ENCODE assay signal across 14 cellular contexts in genomic region chr11:83011333-83012167, GRCh38.
A peak's percentile ranks its signal among the peaks of the same experiment; 100 is the strongest.
DNase-seq lines count a peak whose midpoint lies in the region; ATAC-seq and TF ChIP-seq lines count a peak whose summit lies in the region.
"Had no signal": no experiment of that assay in that cellular context is flagged by ENCODE, and none has a peak within 500 bp of the region (broad histone marks: within the 10 kb centered on the region; RNA-seq: fewer than 3 reads in every experiment).

No MANE protein-coding gene starts in this region.

- TF ChIP-seq CTCF in heart right ventricle (IDR thresholded peaks at IDR 0.05), result no peak

- peaks cover 20 to 75% (median 53%) of the 10 kb centered on the region in 9 donors for H3K4me1 ChIP-seq in heart right ventricle

- in situ Hi-C loops in ACHN (cut with HindIII; ENCODE audit: low pct_ligation_motif_present, low pct_unique_long_range_greater_than_20kb, low sequenced_read_pairs), result no loop called here

- intact Hi-C loops in heart right ventricle (cut with DNase I), result loop anchor here in 1 of 10 donors (5.0 kb wide), 2 partner anchors 36 to 146 kb away; partner anchors contain the start of gene PCF11

- WGBS in heart right ventricle, 2 donors, result 63 to 64% methylated on average over 2 of the region's 2 CpGs

- H3K4me3 ChIP-seq in heart right ventricle, result no peak overlapping the region
- H3K4me3 ChIP-seq: HAP-1 had no signal

- H3K9me3 ChIP-seq in heart right ventricle, result no peaks in the 10 kb centered on the region
- H3K9me3 ChIP-seq: HAP-1 had no signal

- no peaks in the 10 kb centered on the region for H3K27me3 ChIP-seq in heart right ventricle

- peak overlapping the region; percentile 94 for H3K27ac ChIP-seq in angular gyrus (ENCODE audit: low read depth, low read length)
- peak overlapping the region in 5 of 10 donors; percentile 26 to 71 (median 49) for H3K27ac ChIP-seq in heart right ventricle

- ATAC-seq in heart right ventricle, result peak in 6 of 8 donors; percentile 25 to 65 (median 36)

- no peaks in the 10 kb centered on the region for H3K36me3 ChIP-seq in heart right ventricle
- H3K36me3 ChIP-seq: HAP-1 had no signal

- DNase-seq in LHCN-M2 (ENCODE audit: low read depth), result peak; percentile 19
- no peak for DNase-seq in heart right ventricle
- DNase-seq in pons (ENCODE audit: low spot score), result peak; percentile 92
- no peak for DNase-seq in stimulated activated CD4-positive, alpha-beta T cell treated with anti-CD3 and anti-CD28 coated beads, Interleukin-4, amount 100 ng/mL, for 1 hour
- DNase-seq in ureter (ENCODE audit: low spot score), result no peak
- no peak for DNase-seq in AG08396 (ENCODE audit: low spot score)
- DNase-seq in ACHN, result no peak
- DNase-seq: activated CD8-positive, alpha-beta memory T cell treated with anti-CD3 and anti-CD28 coated beads for 24 hours; activated effector memory CD4-positive, alpha-beta T cell treated with Interleukin-2 at 50 U/mL for 16 hours; EL; NCI-H1105 treated with DMSO at 0.1 percent for 48 hours; NCI-H2227 treated with DMSO at 0.1 percent for 48 hours had no signal

Comparison
In these comparisons a context has a peak if more than half of its experiments do, and no peak if none do; other contexts are left out.
1. DNase-seq: peak in LHCN-M2 (single experiment) and pons (single experiment); none in heart right ventricle (0 of 2), stimulated activated CD4-positive, alpha-beta T cell treated with anti-CD3 and anti-CD28 coated beads, Interleukin-4, amount 100 ng/mL, for 1 hour (single experiment), ureter (single experiment), AG08396 (single experiment) and ACHN (single experiment).